1 cellular context compared by ENCODE assay signal in genomic region chr19:678791-679388, GRCh38.
TF ChIP-seq lines count a peak whose summit lies in the region.

No MANE protein-coding gene starts in this region.

TF ChIP-seq in K562, 482 proteins besides CTCF, POLR2A, EP300 and RAD21:
- no peak for TF ChIP-seq HNRNPUL1 (IDR thresholded peaks at IDR 0.05; ENCODE audit: low read length)
- no peak for TF ChIP-seq ZNF518B (CRISPR knock-in tag; IDR thresholded peaks at IDR 0.05)
- no peak for TF ChIP-seq PHF20 (IDR thresholded peaks at IDR 0.05; ENCODE audit: partially characterized antibody)
- no peak for TF ChIP-seq SUPT5H (IDR thresholded peaks at IDR 0.05)
- no peak for TF ChIP-seq MAFF (IDR thresholded peaks at IDR 0.05; ENCODE audit: low read length)
- TF ChIP-seq ZNF740 (CRISPR knock-in tag; IDR thresholded peaks at IDR 0.05): no peak
- TF ChIP-seq ZNF740 (tag; IDR thresholded peaks at IDR 0.05): no peak
- TF ChIP-seq ARNT (IDR thresholded peaks at IDR 0.05): no peak
- TF ChIP-seq DIDO1 (tag; IDR thresholded peaks at IDR 0.05; ENCODE audit: low read depth): no peak
- no peak for TF ChIP-seq STAG1 (CRISPR knock-in tag; IDR thresholded peaks at IDR 0.05; ENCODE audit: borderline replicate concordance)
- no peak for TF ChIP-seq HLTF (IDR thresholded peaks at IDR 0.05)
TF ChIP-seq in K562: peak in this region for 0.
